In the genomic region with DNA sequence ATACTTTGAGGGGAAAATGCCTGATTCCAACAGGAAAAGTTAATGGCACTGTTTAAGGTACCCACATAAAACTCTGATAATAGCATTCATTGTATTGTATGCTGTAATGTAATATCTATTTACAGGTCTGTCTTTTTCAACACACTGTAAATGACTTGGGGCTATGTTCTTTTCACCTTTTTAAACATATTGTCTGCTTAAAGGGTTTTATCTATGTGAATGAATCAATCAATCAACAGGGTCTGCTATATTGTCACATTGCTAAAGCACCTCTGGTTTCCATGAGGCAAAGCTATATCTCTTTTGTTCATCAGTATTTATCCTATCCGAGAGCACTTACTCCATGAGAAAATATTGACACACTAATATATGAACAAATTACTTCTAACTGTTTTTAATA, we compare ENCODE assay signal across 28 cellular contexts.
"Had no signal": no experiment of that assay in that cellular context is flagged by ENCODE, and none has a peak within 500 bp of the region (broad histone marks: within the 10 kb centered on the region; RNA-seq: fewer than 3 reads in every experiment).

No MANE protein-coding gene starts in this region.

- DNase-seq: activated CD4-positive, alpha-beta memory T cell treated with anti-CD3 and anti-CD28 coated beads for 36 hours; activated CD4-positive, alpha-beta T cell treated with anti-CD3 and anti-CD28 coated beads for 36 hours; activated CD4-positive, alpha-beta T cell treated with anti-CD3 and anti-CD28 coated beads, Interleukin-2, amount 10 ng/mL, durations not matched to agents 24 days and 14 days; activated CD4-positive, CD25-positive, alpha-beta regulatory T cell; activated CD4-positive, CD25-positive, alpha-beta regulatory T cell treated with anti-CD3 and anti-CD28 coated beads, Interleukin-2, amount 50 U/mL, for 72 hours; activated CD8-positive, alpha-beta memory T cell treated with anti-CD3 and anti-CD28 coated beads, Interleukin-2, amount 10 ng/mL, durations not matched to agents 7 days and 5 days; activated CD8-positive, alpha-beta memory T cell treated with anti-CD3 and anti-CD28 coated beads, Interleukin-2, amount 50 U/mL, for 4 hours; activated CD8-positive, alpha-beta T cell treated with anti-CD3 and anti-CD28 coated beads, Interleukin-2, amount 10 ng/mL, durations not matched to agents 7 days and 5 days; activated effector memory CD4-positive, alpha-beta T cell treated with anti-CD3 and anti-CD28 coated beads, Interleukin-2, amount 50 U/mL, for 16 hours; activated naive CD4-positive, alpha-beta T cell treated with anti-CD3 and anti-CD28 coated beads for 36 hours; activated naive CD8-positive, alpha-beta T cell treated with anti-CD3 and anti-CD28 coated beads for 36 hours; activated naive CD8-positive, alpha-beta T cell treated with anti-CD3 and anti-CD28 coated beads, Interleukin-2, amount 50 U/mL, for 24 hours; activated T-cell treated with anti-CD3 and anti-CD28 coated beads, Interleukin-2, amount 50 U/mL, for 1 hour; activated T-cell treated with anti-CD3 and anti-CD28 coated beads, Interleukin-2, amount 50 U/mL, for 48 hours; adrenal gland; amygdala; aorta; body of pancreas; caudate nucleus; cortex of kidney; dermis blood vessel endothelial cell; effector CD4-positive, alpha-beta T cell; esophagus squamous epithelium; foreskin melanocyte; heart right ventricle had no signal

- H3K27ac ChIP-seq: adrenal gland, body of pancreas, epithelial cell of prostate, esophagus squamous epithelium, gastroesophageal sphincter, heart right ventricle, hepatocyte had no signal

- H3K27me3 ChIP-seq: adrenal gland, body of pancreas, esophagus squamous epithelium, gastroesophageal sphincter, heart right ventricle, hepatocyte had no signal

- H3K36me3 ChIP-seq: adrenal gland, esophagus squamous epithelium, gastroesophageal sphincter, heart right ventricle had no signal

- H3K4me1 ChIP-seq: adrenal gland, body of pancreas, esophagus squamous epithelium, gastroesophageal sphincter, heart right ventricle had no signal

- H3K9me3 ChIP-seq: adrenal gland, body of pancreas, esophagus squamous epithelium, gastroesophageal sphincter had no signal

- ATAC-seq: activated CD4-positive, alpha-beta T cell treated with anti-CD3 and anti-CD28 coated beads for 36 hours; activated CD8-positive, alpha-beta memory T cell treated with anti-CD3 and anti-CD28 coated beads, Interleukin-2, amount 10 ng/mL, durations not matched to agents 7 days and 5 days; activated CD8-positive, alpha-beta T cell treated with anti-CD3 and anti-CD28 coated beads, Interleukin-2, amount 10 ng/mL, durations not matched to agents 7 days and 5 days; activated naive CD8-positive, alpha-beta T cell treated with anti-CD3 and anti-CD28 coated beads, Interleukin-2, amount 50 U/mL, for 24 hours; body of pancreas; gastroesophageal sphincter; heart right ventricle had no signal

- H3K4me3 ChIP-seq: adrenal gland, body of pancreas, esophagus squamous epithelium, gastroesophageal sphincter, heart right ventricle, hepatocyte had no signal
